Comparison of ENCODE assay signal across 12 cellular contexts in genomic region chr2:46448111-46448510, GRCh38. TPM values are rescaled to one million over a fixed set of nuclear protein-coding genes. Genes with fewer than 3 reads are reported as not detected.
"Had no signal": no experiment of that assay in that cellular context is flagged by ENCODE, and none has a peak within 500 bp of the region (broad histone marks: within the 10 kb centered on the region; RNA-seq: fewer than 3 reads in every experiment).

No MANE protein-coding gene starts in this region.

- H3K4me1 ChIP-seq: HAP-1 had no signal

- H3K27ac Mint-ChIP-seq: HFFc6 had no signal

- H3K9ac ChIP-seq: GM23248 had no signal

- H2AFZ ChIP-seq: GM23248 had no signal

- H3K4me3 Mint-ChIP-seq: HFFc6 had no signal

- DNase-seq: GM23248, GOT3, H7, HFFc6, KG1 had no signal

- H3K4me3 ChIP-seq: GM23248, HAP-1, K562 had no signal

- H3K36me3 ChIP-seq: HAP-1 had no signal

- H3K27ac ChIP-seq: GM23248, HL-60 had no signal

- ATAC-seq: HCT116, HepG2, K562 had no signal

- H3K9me3 ChIP-seq: HAP-1 had no signal

RNA-seq across cellular contexts. Expression of gene TMEM247, which starts 31.3 kb away (rescaled TPM):
- total RNA-seq: GM23248, H4, H7, HepG2, HFFc6, HT1080 had no signal
- polyA plus RNA-seq: GM23248, HepG2 had no signal
